Comparison of ENCODE assay signal across 8 cellular contexts in genomic region chr3:107431048-107431297, GRCh38. TPM values are rescaled to one million over a fixed set of nuclear protein-coding genes. Genes with fewer than 3 reads are reported as not detected.
DNase-seq lines count a peak whose midpoint lies in the region; ATAC-seq and TF ChIP-seq lines count a peak whose summit lies in the region.
"Had no signal": no experiment of that assay in that cellular context is flagged by ENCODE, and none has a peak within 500 bp of the region (broad histone marks: within the 10 kb centered on the region; RNA-seq: fewer than 3 reads in every experiment).

No MANE protein-coding gene starts in this region.

- intact Hi-C loops in Panc1 (cut with micrococcal nuclease; ENCODE audit: unreplicated experiment): loop anchor here (2.0 kb wide), 1 partner anchor 160 kb away; no protein-coding TSS in a partner anchor
- intact Hi-C loops in lower leg skin (cut with DNase I; ENCODE audit: low total_unique reads): loop anchor here (2.0 to 10.0 kb wide), 2 partner anchors 24 to 196 kb away; no protein-coding TSS in a partner anchor

- peak overlapping the region; percentile 41; the same call in 1 of the 2 replicates for H3K27ac ChIP-seq in Panc1 (ENCODE audit: low read length)

- H3K4me3 ChIP-seq in Panc1 (ENCODE audit: low read depth in 2 of 2, low read length in 2 of 2) (peak overlapping the region; percentile 64 to 75), lower leg skin (ENCODE audit: low read depth, poor library complexity, severe bottlenecking) (peak overlapping the region; percentile 65)

- H3K9me3 Mint-ChIP-seq in stimulated activated memory B cell treated with anti-CD40 and anti-IgM and Interleukin-4, amounts not matched to agents 10 μg/mL and 1 μg/mL and 100 μg/mL, for 72 hours: no peaks in the 10 kb centered on the region

- 0% methylated on average over 9 to 12 of the region's 17 CpGs for WGBS in lower leg skin, 2 donors

- H3K27me3 ChIP-seq in Panc1 (ENCODE audit: control insufficient read depth, insufficient read depth, low read length): peaks cover under 1% of the 10 kb centered on the region; the same call in 1 of the 2 replicates

- DNase-seq in Panc1 (ENCODE audit: low read depth, low spot score) (no peak), cerebellum (ENCODE audit: low spot score) (peak; percentile 36), lower leg skin (ENCODE audit: low spot score in 2 of 2) (peak in 1 of 2 donors; percentile 87)
- DNase-seq in NK-92 treated with Interleukin-12 subunit alpha and Interleukin-12 subunit beta, amount 100 ng/mL, for 24 hours (lab: John Stamatoyannopoulos, UW): no peak

- in situ Hi-C loops in Panc1 (cut with HindIII; ENCODE audit: low pct_unique_long_range_greater_than_20kb, low sequenced_read_pairs): no loop called here

- no peaks in the 10 kb centered on the region for H3K36me3 Mint-ChIP-seq in stimulated activated memory B cell treated with anti-CD40 and anti-IgM and Interleukin-4, amounts not matched to agents 10 μg/mL and 1 μg/mL and 100 μg/mL, for 72 hours

- H3K27ac Mint-ChIP-seq in stimulated activated memory B cell treated with anti-CD40 and anti-IgM and Interleukin-4, amounts not matched to agents 10 μg/mL and 1 μg/mL and 100 μg/mL, for 72 hours: peak overlapping the region; percentile 90

- peak overlapping the region; percentile 80 for H3K4me3 Mint-ChIP-seq in stimulated activated memory B cell treated with anti-CD40 and anti-IgM and Interleukin-4, amounts not matched to agents 10 μg/mL and 1 μg/mL and 100 μg/mL, for 72 hours

- no peak for TF ChIP-seq CTCF in Panc1 (IDR thresholded peaks at IDR 0.05)
- no peak for TF ChIP-seq CTCF in lower leg skin (IDR thresholded peaks at IDR 0.05)

- POLR2A ChIA-PET in Panc1 (lab: Charles Lee): no interaction called here

- H3K4me1 ChIP-seq in Panc1 (ENCODE audit: control insufficient read depth, insufficient read depth, low read length): peaks cover 12% of the 10 kb centered on the region

- no peaks in the 10 kb centered on the region for H3K9me3 ChIP-seq in Panc1 (ENCODE audit: control insufficient read depth, insufficient read depth, low read depth, low read length)

- BruUV-seq in Panc1 (replicated peaks; lab: Mats Ljungman, UMichigan): no TSS peak

- H3K4me1 Mint-ChIP-seq in stimulated activated memory B cell treated with anti-CD40 and anti-IgM and Interleukin-4, amounts not matched to agents 10 μg/mL and 1 μg/mL and 100 μg/mL, for 72 hours: peaks cover 34% of the 10 kb centered on the region

- TF ChIP-seq POLR2A in lower leg skin (IDR thresholded peaks at IDR 0.05): no peak

- H3K27me3 Mint-ChIP-seq in stimulated activated memory B cell treated with anti-CD40 and anti-IgM and Interleukin-4, amounts not matched to agents 10 μg/mL and 1 μg/mL and 100 μg/mL, for 72 hours: no peaks in the 10 kb centered on the region

- ATAC-seq in GM18511 (IDR thresholded peaks at IDR 0.05; ENCODE audit: unreplicated experiment) (peak; percentile 35), HG02610 (IDR thresholded peaks at IDR 0.05; ENCODE audit: unreplicated experiment) (peak; percentile 27), Panc1 (no peak; the same call in 1 of the 2 replicates)
- peak; percentile 61 for ATAC-seq in stimulated activated memory B cell treated with anti-CD40 and anti-IgM and Interleukin-4, amounts not matched to agents 10 μg/mL and 1 μg/mL and 100 μg/mL, for 72 hours

- no peaks in the 10 kb centered on the region for H3K36me3 ChIP-seq in Panc1 (ENCODE audit: control insufficient read depth, insufficient read depth, low read length)

- CTCF ChIA-PET in Panc1 (lab: Charles Lee): interaction anchor here (0.7 kb wide), 2 partner anchors 30 to 638 kb away, joined by 4 to 6 read pairs; no protein-coding TSS in a partner anchor

RNA-seq across cellular contexts. Expression of gene CCDC54, which starts 53.7 kb away (rescaled TPM):
- total RNA-seq in Panc1 (2021; ENCODE audit: unreplicated experiment) (not detected), cerebellum (0.54 TPM), lower leg skin (not detected)
- polyA plus RNA-seq in Panc1 (2012; ENCODE audit: insufficient read length): not detected
- polyA plus RNA-seq: adipose tissue had no signal
